Comparison of ENCODE assay signal across 23 cellular contexts in the genomic region with DNA sequence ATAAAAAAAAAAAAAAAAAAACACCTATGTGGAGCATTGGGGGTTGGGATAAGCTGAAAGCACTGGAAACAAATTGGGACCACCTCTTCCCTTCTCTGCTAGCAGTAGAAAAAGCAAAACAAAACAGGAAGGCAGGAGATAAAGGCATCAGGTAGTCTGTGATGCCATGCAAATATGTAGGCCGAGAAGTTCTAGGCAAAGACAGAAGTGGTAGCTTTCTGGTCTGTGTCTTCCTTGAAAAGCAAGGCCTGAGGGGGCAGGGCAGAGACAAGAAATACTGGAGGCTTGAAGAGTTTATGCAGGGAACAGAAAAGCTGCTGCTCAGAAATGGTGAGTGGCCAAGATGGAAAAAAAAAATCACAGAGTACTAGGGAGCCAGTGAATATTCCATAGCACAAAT.
DNase-seq lines count a peak whose midpoint lies in the region; ATAC-seq and TF ChIP-seq lines count a peak whose summit lies in the region.
"Had no signal": no experiment of that assay in that cellular context is flagged by ENCODE, and none has a peak within 500 bp of the region (broad histone marks: within the 10 kb centered on the region; RNA-seq: fewer than 3 reads in every experiment).

No MANE protein-coding gene starts in this region.

- no peaks in the 10 kb centered on the region for H3K27me3 ChIP-seq in Loucy (ENCODE audit: insufficient read depth, low read length, poor library complexity, severe bottlenecking)
- H3K27me3 ChIP-seq: esophagus muscularis mucosa, left lung had no signal

- in situ Hi-C loops in GM13977 (cut with MboI; ENCODE audit: low pct_unique_long_range_greater_than_20kb, low sequenced_read_pairs, unreplicated experiment): no loop called here

- no peaks in the 10 kb centered on the region for H3K9me3 ChIP-seq in Loucy (ENCODE audit: insufficient read depth, low read depth, low read length)
- H3K9me3 ChIP-seq: A549, esophagus muscularis mucosa, left lung, thoracic aorta had no signal

- H3K27me3 Mint-ChIP-seq in activated CD8-positive, alpha-beta memory T cell treated with anti-CD3 and anti-CD28 coated beads, Interleukin-2, amount 10 ng/mL, durations not matched to agents 7 days and 5 days: no peaks in the 10 kb centered on the region
- H3K27me3 Mint-ChIP-seq in stimulated activated memory B cell treated with anti-CD40 and anti-IgM and Interleukin-4, amounts not matched to agents 10 μg/mL and 1 μg/mL and 100 μg/mL, for 72 hours: no peaks in the 10 kb centered on the region

- H3K4me1 ChIP-seq in Loucy (ENCODE audit: insufficient read depth, low read length, poor library complexity, severe bottlenecking): peaks cover 69% of the 10 kb centered on the region

- peak overlapping the region; percentile 20 for H3K27ac Mint-ChIP-seq in activated CD8-positive, alpha-beta memory T cell treated with anti-CD3 and anti-CD28 coated beads, Interleukin-2, amount 10 ng/mL, durations not matched to agents 7 days and 5 days
- H3K27ac Mint-ChIP-seq in activated naive CD4-positive, alpha-beta T cell treated with anti-CD3 and anti-CD28 coated beads, Interleukin-2, amount 50 U/mL, for 72 hours: peak overlapping the region; percentile 63 to 91
- H3K27ac Mint-ChIP-seq in stimulated activated memory B cell treated with anti-CD40 and anti-IgM and Interleukin-4, amounts not matched to agents 10 μg/mL and 1 μg/mL and 100 μg/mL, for 72 hours: peak overlapping the region; percentile 88

- H3K9me3 Mint-ChIP-seq in activated CD8-positive, alpha-beta memory T cell treated with anti-CD3 and anti-CD28 coated beads, Interleukin-2, amount 10 ng/mL, durations not matched to agents 7 days and 5 days (ENCODE audit: low read depth): peaks cover 5% of the 10 kb centered on the region
- H3K9me3 Mint-ChIP-seq in activated naive CD4-positive, alpha-beta T cell treated with anti-CD3 and anti-CD28 coated beads, Interleukin-2, amount 50 U/mL, for 72 hours: peaks cover 4 to 15% of the 10 kb centered on the region in 2 donors
- H3K9me3 Mint-ChIP-seq in stimulated activated memory B cell treated with anti-CD40 and anti-IgM and Interleukin-4, amounts not matched to agents 10 μg/mL and 1 μg/mL and 100 μg/mL, for 72 hours: no peaks in the 10 kb centered on the region

- H3K9me2 ChIP-seq in Loucy (replicated peaks; ENCODE audit: low read depth, low read length): no peaks in the 10 kb centered on the region

- peaks cover 4% of the 10 kb centered on the region; the same call in 1 of the 2 replicates for H3F3A ChIP-seq in Loucy (ENCODE audit: low read depth)

- H3K4me2 ChIP-seq in Loucy (ENCODE audit: low read depth, low read length, poor library complexity, severe bottlenecking): peak overlapping the region; percentile 87
- H3K4me2 ChIP-seq: A549, PC-9 had no signal

- CTCF ChIA-PET in activated CD8-positive, alpha-beta memory T cell treated with anti-CD3 and anti-CD28 coated beads, Interleukin-2, amount 10 ng/mL, durations not matched to agents 7 days and 5 days (lab: Charles Lee): interaction anchor here (2.5 kb wide), 1 partner anchor 16 kb away, joined by 9 read pairs; no protein-coding TSS in a partner anchor

- ATAC-seq in activated CD8-positive, alpha-beta memory T cell treated with anti-CD3 and anti-CD28 coated beads, Interleukin-2, amount 10 ng/mL, durations not matched to agents 7 days and 5 days: no peak
- no peak for ATAC-seq in activated naive CD4-positive, alpha-beta T cell treated with anti-CD3 and anti-CD28 coated beads, Interleukin-2, amount 50 U/mL, for 72 hours
- ATAC-seq in stimulated activated memory B cell treated with anti-CD40 and anti-IgM and Interleukin-4, amounts not matched to agents 10 μg/mL and 1 μg/mL and 100 μg/mL, for 72 hours: no peak
- no peak for ATAC-seq in GM21723 (IDR thresholded peaks at IDR 0.05; ENCODE audit: unreplicated experiment)
- ATAC-seq: A549, left lung had no signal

- H3K4me3 Mint-ChIP-seq in activated CD8-positive, alpha-beta memory T cell treated with anti-CD3 and anti-CD28 coated beads, Interleukin-2, amount 10 ng/mL, durations not matched to agents 7 days and 5 days: no peak overlapping the region
- H3K4me3 Mint-ChIP-seq in stimulated activated memory B cell treated with anti-CD40 and anti-IgM and Interleukin-4, amounts not matched to agents 10 μg/mL and 1 μg/mL and 100 μg/mL, for 72 hours: no peak overlapping the region

- H3K9ac ChIP-seq in Loucy (ENCODE audit: low read depth, low read length, poor library complexity, severe bottlenecking): no peak overlapping the region

- H3K4me1 Mint-ChIP-seq in activated CD8-positive, alpha-beta memory T cell treated with anti-CD3 and anti-CD28 coated beads, Interleukin-2, amount 10 ng/mL, durations not matched to agents 7 days and 5 days: peaks cover 71% of the 10 kb centered on the region
- H3K4me1 Mint-ChIP-seq in stimulated activated memory B cell treated with anti-CD40 and anti-IgM and Interleukin-4, amounts not matched to agents 10 μg/mL and 1 μg/mL and 100 μg/mL, for 72 hours: peaks cover 73% of the 10 kb centered on the region

- no peak overlapping the region for H2AFZ ChIP-seq in Loucy (ENCODE audit: low read length)
- H2AFZ ChIP-seq: PC-9 had no signal

- peaks cover 63% of the 10 kb centered on the region for H4K20me1 ChIP-seq in Loucy (ENCODE audit: insufficient read depth, low read length, poor library complexity, severe bottlenecking)

- peaks cover 10% of the 10 kb centered on the region for H3K36me3 ChIP-seq in Loucy (ENCODE audit: insufficient read depth, low read length)
- H3K36me3 ChIP-seq: esophagus muscularis mucosa, left lung, thoracic aorta had no signal

- TF ChIP-seq CTCF in Loucy (conservative IDR thresholded peaks at IDR 0.05; ENCODE audit: low read length): no peak
- no peak for TF ChIP-seq CTCF in GM13977 (IDR thresholded peaks at IDR 0.05; ENCODE audit: extremely low read depth, insufficient read depth, missing control alignments)

- DNase-seq in activated CD8-positive, alpha-beta memory T cell treated with anti-CD3 and anti-CD28 coated beads, Interleukin-2, amount 10 ng/mL, durations not matched to agents 7 days and 5 days: no peak
- no peak for DNase-seq in activated CD8-positive, alpha-beta memory T cell treated with anti-CD3 and anti-CD28 coated beads, Interleukin-2, amount 50 U/mL, for 4 hours
- no peak for DNase-seq in activated naive CD4-positive, alpha-beta T cell treated with anti-CD3 and anti-CD28 coated beads, Interleukin-2, amount 50 U/mL, for 72 hours (ENCODE audit: low spot score in 2 of 2)
- DNase-seq in NCI-H1092 treated with DMSO at 0.1 percent for 48 hours (lab: John Stamatoyannopoulos, UW): no peak
- no peak for DNase-seq in GM13977 (ENCODE audit: low spot score)
- DNase-seq: activated CD4-positive, alpha-beta T cell treated with anti-CD3 and anti-CD28 coated beads for 4 hours; C1 segment of cervical spinal cord; central memory CD4-positive, alpha-beta T cell; DND-41; KBM-7; left lung; NCI-H1417; NCI-H2171; occipital lobe; PC-9; stimulated activated CD4-positive, alpha-beta T cell treated with anti-CD3 and anti-CD28 coated beads, Interleukin-12 subunit alpha, Interleukin-12 subunit beta, amount 100 ng/mL, for 4 hours had no signal

- peak overlapping the region; percentile 7 for H3K4me3 ChIP-seq in Loucy (ENCODE audit: low read length, poor library complexity, severe bottlenecking)
- H3K4me3 ChIP-seq: A549, esophagus muscularis mucosa, left lung, PC-9, SK-N-MC, thoracic aorta had no signal

- peaks cover 100% of the 10 kb centered on the region for H3K79me2 ChIP-seq in Loucy (ENCODE audit: insufficient read depth, low read length)

- peaks cover 69% of the 10 kb centered on the region for H3K36me3 Mint-ChIP-seq in activated CD8-positive, alpha-beta memory T cell treated with anti-CD3 and anti-CD28 coated beads, Interleukin-2, amount 10 ng/mL, durations not matched to agents 7 days and 5 days
- H3K36me3 Mint-ChIP-seq in activated naive CD4-positive, alpha-beta T cell treated with anti-CD3 and anti-CD28 coated beads, Interleukin-2, amount 50 U/mL, for 72 hours: peaks cover 43 to 88% of the 10 kb centered on the region in 2 donors
- H3K36me3 Mint-ChIP-seq in stimulated activated memory B cell treated with anti-CD40 and anti-IgM and Interleukin-4, amounts not matched to agents 10 μg/mL and 1 μg/mL and 100 μg/mL, for 72 hours: peaks cover 23% of the 10 kb centered on the region

Comparison
In these comparisons a context has a peak if more than half of its experiments do, and no peak if none do; other contexts are left out.
1. H3K27ac Mint-ChIP-seq: peak in every context shown above with its lines; median percentile 88 in stimulated activated memory B cell treated with anti-CD40 and anti-IgM and Interleukin-4, amounts not matched to agents 10 μg/mL and 1 μg/mL and 100 μg/mL, for 72 hours; 77 in activated naive CD4-positive, alpha-beta T cell treated with anti-CD3 and anti-CD28 coated beads, Interleukin-2, amount 50 U/mL, for 72 hours; 20 in activated CD8-positive, alpha-beta memory T cell treated with anti-CD3 and anti-CD28 coated beads, Interleukin-2, amount 10 ng/mL, durations not matched to agents 7 days and 5 days.